2 cellular contexts compared by ENCODE assay signal in the genomic region with DNA sequence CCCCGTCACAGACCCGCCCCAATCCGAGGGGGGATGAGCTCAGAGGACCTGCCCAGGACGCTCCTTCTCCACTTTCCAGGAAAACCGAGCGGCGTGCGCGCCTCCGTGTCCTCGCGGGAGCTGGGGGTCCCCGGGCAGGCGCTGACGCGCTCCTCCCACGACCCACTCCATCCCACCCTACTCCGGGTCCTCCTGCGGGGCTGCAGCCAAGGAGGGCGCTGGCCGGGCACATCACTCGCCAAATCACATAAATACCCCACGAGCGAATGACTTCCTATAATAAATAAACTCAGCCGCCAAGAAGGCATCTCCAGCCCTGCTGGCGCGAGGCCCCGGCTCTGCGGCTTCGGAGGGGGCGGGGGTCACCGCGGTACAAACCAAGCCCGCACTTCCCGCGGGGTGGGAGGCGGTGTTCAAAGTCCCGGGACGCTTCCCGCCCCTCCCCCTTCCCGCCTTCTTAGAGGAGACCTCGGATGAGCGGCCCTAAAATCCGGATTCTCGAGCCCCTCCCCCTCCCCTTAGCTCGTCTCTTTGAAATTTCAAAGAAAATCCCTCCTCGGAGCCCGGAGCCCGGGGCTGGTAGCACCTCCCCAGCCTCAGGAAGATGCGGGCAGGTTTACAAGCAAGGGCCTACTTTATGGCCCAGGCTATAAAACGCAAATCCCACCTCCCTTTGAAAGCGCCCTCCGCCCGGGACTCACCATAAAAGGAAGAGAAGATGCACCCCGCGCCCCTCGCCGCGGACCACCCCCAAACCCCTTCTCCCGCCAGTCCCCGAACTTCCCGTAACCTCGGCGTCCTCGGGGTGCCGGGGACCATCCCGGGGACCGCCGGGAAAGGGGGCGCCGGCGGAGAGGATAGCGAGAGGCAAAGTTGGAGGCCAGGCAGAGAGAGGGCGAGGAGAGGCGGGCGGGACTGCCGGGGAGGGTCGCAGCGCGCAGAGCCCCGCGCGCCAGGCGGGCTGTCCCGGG.
TF ChIP-seq lines count a peak whose summit lies in the region.

No MANE protein-coding gene starts in this region.

TF ChIP-seq in SK-N-SH, 30 proteins besides CTCF, POLR2A, EP300 and RAD21 (continued from another document):
- TF ChIP-seq, protein P1, sequence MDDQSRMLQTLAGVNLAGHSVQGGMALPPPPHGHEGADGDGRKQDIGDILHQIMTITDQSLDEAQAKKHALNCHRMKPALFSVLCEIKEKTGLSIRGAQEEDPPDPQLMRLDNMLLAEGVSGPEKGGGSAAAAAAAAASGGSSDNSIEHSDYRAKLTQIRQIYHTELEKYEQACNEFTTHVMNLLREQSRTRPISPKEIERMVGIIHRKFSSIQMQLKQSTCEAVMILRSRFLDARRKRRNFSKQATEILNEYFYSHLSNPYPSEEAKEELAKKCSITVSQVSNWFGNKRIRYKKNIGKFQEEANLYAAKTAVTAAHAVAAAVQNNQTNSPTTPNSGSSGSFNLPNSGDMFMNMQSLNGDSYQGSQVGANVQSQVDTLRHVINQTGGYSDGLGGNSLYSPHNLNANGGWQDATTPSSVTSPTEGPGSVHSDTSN (IDR thresholded peaks at IDR 0.05): no peak

TF ChIP-seq in SK-N-SH treated with all-trans-retinoic acid at 6 μM for 48 hours, 23 proteins besides CTCF, POLR2A, EP300 and RAD21 (continued from another document):
- TF ChIP-seq, protein P2, sequence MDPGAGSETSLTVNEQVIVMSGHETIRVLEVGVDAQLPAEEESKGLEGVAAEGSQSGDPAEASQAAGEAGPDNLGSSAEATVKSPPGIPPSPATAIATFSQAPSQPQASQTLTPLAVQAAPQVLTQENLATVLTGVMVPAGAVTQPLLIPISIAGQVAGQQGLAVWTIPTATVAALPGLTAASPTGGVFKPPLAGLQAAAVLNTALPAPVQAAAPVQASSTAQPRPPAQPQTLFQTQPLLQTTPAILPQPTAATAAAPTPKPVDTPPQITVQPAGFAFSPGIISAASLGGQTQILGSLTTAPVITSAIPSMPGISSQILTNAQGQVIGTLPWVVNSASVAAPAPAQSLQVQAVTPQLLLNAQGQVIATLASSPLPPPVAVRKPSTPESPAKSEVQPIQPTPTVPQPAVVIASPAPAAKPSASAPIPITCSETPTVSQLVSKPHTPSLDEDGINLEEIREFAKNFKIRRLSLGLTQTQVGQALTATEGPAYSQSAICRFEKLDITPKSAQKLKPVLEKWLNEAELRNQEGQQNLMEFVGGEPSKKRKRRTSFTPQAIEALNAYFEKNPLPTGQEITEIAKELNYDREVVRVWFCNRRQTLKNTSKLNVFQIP (CRISPR knock-in tag; IDR thresholded peaks at IDR 0.05; ENCODE audit: borderline replicate concordance, low read depth): no peak
- TF ChIP-seq TOX (CRISPR knock-in tag; IDR thresholded peaks at IDR 0.05; ENCODE audit: borderline replicate concordance) (no peak), PPARA (CRISPR knock-in tag; IDR thresholded peaks at IDR 0.05; ENCODE audit: borderline replicate concordance) (no peak), ZC3H10 (CRISPR knock-in tag; IDR thresholded peaks at IDR 0.05) (no peak), ZNF70 (CRISPR knock-in tag; IDR thresholded peaks at IDR 0.05) (no peak), ESRRG (CRISPR knock-in tag; IDR thresholded peaks at IDR 0.05) (no peak), TCF4 (CRISPR knock-in tag; IDR thresholded peaks at IDR 0.05; ENCODE audit: borderline replicate concordance) (no peak), SNAI2 (CRISPR knock-in tag; IDR thresholded peaks at IDR 0.05) (no peak)
- TF ChIP-seq, protein P3, sequence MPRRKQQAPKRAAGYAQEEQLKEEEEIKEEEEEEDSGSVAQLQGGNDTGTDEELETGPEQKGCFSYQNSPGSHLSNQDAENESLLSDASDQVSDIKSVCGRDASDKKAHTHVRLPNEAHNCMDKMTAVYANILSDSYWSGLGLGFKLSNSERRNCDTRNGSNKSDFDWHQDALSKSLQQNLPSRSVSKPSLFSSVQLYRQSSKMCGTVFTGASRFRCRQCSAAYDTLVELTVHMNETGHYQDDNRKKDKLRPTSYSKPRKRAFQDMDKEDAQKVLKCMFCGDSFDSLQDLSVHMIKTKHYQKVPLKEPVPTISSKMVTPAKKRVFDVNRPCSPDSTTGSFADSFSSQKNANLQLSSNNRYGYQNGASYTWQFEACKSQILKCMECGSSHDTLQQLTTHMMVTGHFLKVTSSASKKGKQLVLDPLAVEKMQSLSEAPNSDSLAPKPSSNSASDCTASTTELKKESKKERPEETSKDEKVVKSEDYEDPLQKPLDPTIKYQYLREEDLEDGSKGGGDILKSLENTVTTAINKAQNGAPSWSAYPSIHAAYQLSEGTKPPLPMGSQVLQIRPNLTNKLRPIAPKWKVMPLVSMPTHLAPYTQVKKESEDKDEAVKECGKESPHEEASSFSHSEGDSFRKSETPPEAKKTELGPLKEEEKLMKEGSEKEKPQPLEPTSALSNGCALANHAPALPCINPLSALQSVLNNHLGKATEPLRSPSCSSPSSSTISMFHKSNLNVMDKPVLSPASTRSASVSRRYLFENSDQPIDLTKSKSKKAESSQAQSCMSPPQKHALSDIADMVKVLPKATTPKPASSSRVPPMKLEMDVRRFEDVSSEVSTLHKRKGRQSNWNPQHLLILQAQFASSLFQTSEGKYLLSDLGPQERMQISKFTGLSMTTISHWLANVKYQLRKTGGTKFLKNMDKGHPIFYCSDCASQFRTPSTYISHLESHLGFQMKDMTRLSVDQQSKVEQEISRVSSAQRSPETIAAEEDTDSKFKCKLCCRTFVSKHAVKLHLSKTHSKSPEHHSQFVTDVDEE (CRISPR knock-in tag; IDR thresholded peaks at IDR 0.05): no peak
